ENCODE assay signal across 21 cellular contexts in genomic region chr5:73820321-73820720, GRCh38.
A peak's percentile ranks its signal among the peaks of the same experiment; 100 is the strongest.
DNase-seq lines count a peak whose midpoint lies in the region; ATAC-seq, FAIRE-seq and TF ChIP-seq lines count a peak whose summit lies in the region.
"Had no signal": no experiment of that assay in that cellular context is flagged by ENCODE, and none has a peak within 500 bp of the region (broad histone marks: within the 10 kb centered on the region; RNA-seq: fewer than 3 reads in every experiment).

No MANE protein-coding gene starts in this region.

- TF ChIP-seq EP300 in transverse colon (IDR thresholded peaks at IDR 0.05; ENCODE audit: low read depth) = no peak

- peak overlapping the region; percentile 48 for H3K14ac ChIP-seq in IMR-90 (replicated peaks; ENCODE audit: low read depth, low read length)

- peak overlapping the region; percentile 71; the same call in 1 of the 2 replicates for H3K18ac ChIP-seq in IMR-90 (ENCODE audit: low read depth, low read length)

- H3K79me1 ChIP-seq in IMR-90 (ENCODE audit: low read depth in 1 of 2, low read length in 2 of 2) = peaks cover 8 to 49% of the 10 kb centered on the region in 2 experiments; a peak in 2 of 4 replicates

- in situ Hi-C loops in IMR-90 (cut with MboI; ENCODE audit: low sequenced_read_pairs) = no loop called here
- in situ Hi-C loops in transverse colon (cut with MboI; ENCODE audit: low pct_ligation_motif_present in 1 of 4, low pct_unique_long_range_greater_than_20kb in 1 of 4, low sequenced_read_pairs in 3 of 4) = no loop called here

- TF ChIP-seq RAD21 in IMR-90 (IDR thresholded peaks at IDR 0.05; ENCODE audit: low read length) = no peak

- peak overlapping the region; percentile 32 to 57 for H4K8ac ChIP-seq in IMR-90 (ENCODE audit: low read depth in 2 of 2, low read length in 2 of 2)

- no peak overlapping the region for H3K4me2 ChIP-seq in IMR-90 (ENCODE audit: low read depth, low read length)
- H3K4me2 ChIP-seq: BLaER1 treated with 17β-estradiol and CSF1 and Interleukin-3, amounts not matched to agents 10 nM and 100 nM had no signal

- H3K4me3 ChIP-seq in IMR-90 (ENCODE audit: insufficient read depth, low read depth, low read length) = no peak overlapping the region
- H3K4me3 ChIP-seq in bronchial epithelial cell (ENCODE audit: low read depth, low read length) = no peak overlapping the region
- no peak overlapping the region for H3K4me3 ChIP-seq in transverse colon
- H3K4me3 ChIP-seq: BLaER1 treated with 17β-estradiol and CSF1 and Interleukin-3, amounts not matched to agents 10 nM and 100 nM; heart right ventricle; upper lobe of right lung had no signal

- H3K9ac ChIP-seq in IMR-90 (ENCODE audit: low read depth, low read length) = no peak overlapping the region
- H3K9ac ChIP-seq: BLaER1 treated with 17β-estradiol and CSF1 and Interleukin-3, amounts not matched to agents 10 nM and 100 nM had no signal

- CTCF ChIA-PET in IMR-90 (lab: Yijun Ruan, JAX) = no interaction called here

- peak overlapping the region; percentile 85 for H3K4ac ChIP-seq in IMR-90 (ENCODE audit: low read depth, low read length)

- peak overlapping the region; percentile 84 for H2AK5ac ChIP-seq in IMR-90 (ENCODE audit: low read depth, low read length)

- no peaks in the 10 kb centered on the region for H3K36me3 ChIP-seq in IMR-90 (ENCODE audit: control insufficient read depth, insufficient read depth, low read length)
- H3K36me3 ChIP-seq in bronchial epithelial cell (ENCODE audit: control insufficient read depth, insufficient read depth, low read length) = peaks cover 1% of the 10 kb centered on the region
- H3K36me3 ChIP-seq in transverse colon = no peaks in the 10 kb centered on the region
- H3K36me3 ChIP-seq: BLaER1 treated with 17β-estradiol and CSF1 and Interleukin-3, amounts not matched to agents 10 nM and 100 nM; heart right ventricle; upper lobe of right lung had no signal

- peaks cover 31% of the 10 kb centered on the region for H3K4me1 ChIP-seq in IMR-90 (ENCODE audit: control insufficient read depth, insufficient read depth, low read length)
- H3K4me1 ChIP-seq in transverse colon = peaks cover 0 to 16% (median 5%) of the 10 kb centered on the region in 4 donors
- peaks cover 38% of the 10 kb centered on the region for H3K4me1 ChIP-seq in foreskin keratinocyte
- H3K4me1 ChIP-seq: BLaER1 treated with 17β-estradiol and CSF1 and Interleukin-3, amounts not matched to agents 10 nM and 100 nM; heart right ventricle had no signal

- peak overlapping the region; percentile 38; the same call in 1 of the 2 replicates for H4K5ac ChIP-seq in IMR-90 (ENCODE audit: low read depth, low read length)

- TF ChIP-seq CTCF in IMR-90 (conservative IDR thresholded peaks at IDR 0.05; ENCODE audit: low read depth, low read length) = no peak
- TF ChIP-seq CTCF in bronchial epithelial cell (IDR thresholded peaks at IDR 0.05; ENCODE audit: insufficient read depth, low read length, severe bottlenecking) = no peak
- no peak for TF ChIP-seq CTCF in transverse colon (IDR thresholded peaks at IDR 0.05)
- no peak for TF ChIP-seq CTCF in foreskin keratinocyte (conservative IDR thresholded peaks at IDR 0.05)

- no TSS peak for BruUV-seq in IMR-90 (replicated peaks; lab: Mats Ljungman, UMichigan)

- H2BK20ac ChIP-seq in IMR-90 (ENCODE audit: low read depth, low read length) = peak overlapping the region; percentile 82; the same call in 1 of the 2 replicates

- H4K20me1 ChIP-seq in IMR-90 (ENCODE audit: insufficient read depth, low read length) = no peaks in the 10 kb centered on the region
- H4K20me1 ChIP-seq: BLaER1 treated with 17β-estradiol and CSF1 and Interleukin-3, amounts not matched to agents 10 nM and 100 nM had no signal

- DNase-seq in IMR-90 (no peak), bronchial epithelial cell (ENCODE audit: low read depth) (peak; percentile 69), left colon (no peak), transverse colon (peak; percentile 46), foreskin keratinocyte (no peak), SK-N-DZ (ENCODE audit: low spot score) (no peak), globus pallidus (ENCODE audit: low spot score) (no peak)
- DNase-seq: activated CD4-positive, alpha-beta T cell treated with anti-CD3 and anti-CD28 coated beads for 4 hours; activated CD8-positive, alpha-beta memory T cell treated with anti-CD3 and anti-CD28 coated beads for 24 hours; activated effector memory CD4-positive, alpha-beta T cell treated with Interleukin-2 at 50 U/mL for 16 hours; activated naive CD8-positive, alpha-beta T cell treated with anti-CD3 and anti-CD28 coated beads, Interleukin-2, amount 10 ng/mL, durations not matched to agents 7 days and 5 days; Caco-2; DMS79; heart right ventricle; natural killer cell; NCI-H446 treated with DMSO at 0.1 percent for 48 hours; stimulated activated CD4-positive, alpha-beta T cell treated with anti-CD3 and anti-CD28 coated beads, Interleukin-2, amount 100 ng/mL, for 48 hours; upper lobe of right lung had no signal

- ATAC-seq in IMR-90 (ENCODE audit: low read depth) (no peak), left colon (peak; percentile 94), foreskin keratinocyte (no peak)
- ATAC-seq: HCT116, heart right ventricle, natural killer cell, Right ventricle myocardium inferior, upper lobe of right lung had no signal

- POLR2A ChIA-PET in IMR-90 (lab: Charles Lee; ENCODE audit: unreplicated experiment) = no interaction called here

- peaks cover 28% of the 10 kb centered on the region for H3K9me1 ChIP-seq in IMR-90 (ENCODE audit: insufficient read depth, low read length)

- dilution Hi-C loops in IMR-90 (cut with HindIII; ENCODE audit: low sequenced_read_pairs, unreplicated experiment) = no loop called here

- H3K27me3 ChIP-seq in IMR-90 (ENCODE audit: control insufficient read depth, insufficient read depth, low read length) (no peaks in the 10 kb centered on the region), bronchial epithelial cell (ENCODE audit: control insufficient read depth, insufficient read depth, low read length) (no peaks in the 10 kb centered on the region), transverse colon (no peaks in the 10 kb centered on the region), foreskin keratinocyte (no peaks in the 10 kb centered on the region)
- H3K27me3 ChIP-seq: BLaER1 treated with 17β-estradiol and CSF1 and Interleukin-3, amounts not matched to agents 10 nM and 100 nM; heart right ventricle; upper lobe of right lung had no signal

- H2AK9ac ChIP-seq in IMR-90 (replicated peaks; ENCODE audit: low read depth, low read length, poor library complexity) = no peak overlapping the region

- H2BK15ac ChIP-seq in IMR-90 (ENCODE audit: low read depth, low read length) = peak overlapping the region; percentile 52

- H3K23ac ChIP-seq in IMR-90 (ENCODE audit: low read depth, low read length) = no peak overlapping the region

- intact Hi-C loops in IMR-90 (cut with micrococcal nuclease) = no loop called here
- intact Hi-C loops in left colon (cut with DNase I, micrococcal nuclease) = no loop called here
- intact Hi-C loops in transverse colon (cut with DNase I; ENCODE audit: low total_unique reads) = no loop called here

- peak overlapping the region; percentile 97 for H2BK5ac ChIP-seq in IMR-90 (ENCODE audit: low read depth, low read length, poor library complexity, severe bottlenecking)

- peak overlapping the region; percentile 63; the same call in 1 of the 2 replicates for H2BK120ac ChIP-seq in IMR-90 (ENCODE audit: low read depth, low read length)

- no peak overlapping the region for H3K27ac ChIP-seq in IMR-90 (ENCODE audit: insufficient read depth, low read length)
- peak overlapping the region in 1 of 4 donors; percentile 34 for H3K27ac ChIP-seq in transverse colon
- H3K27ac ChIP-seq in foreskin keratinocyte = no peak overlapping the region
- H3K27ac ChIP-seq: BLaER1 treated with 17β-estradiol and CSF1 and Interleukin-3, amounts not matched to agents 10 nM and 100 nM; heart right ventricle; upper lobe of right lung had no signal

- no peak for FAIRE-seq in bronchial epithelial cell (lab: Jason Lieb, UNC)

- no peak overlapping the region for H3K56ac ChIP-seq in IMR-90 (ENCODE audit: extremely low read depth, insufficient read depth, low read length)

- no peaks in the 10 kb centered on the region for H3K9me3 ChIP-seq in IMR-90 (ENCODE audit: control insufficient read depth, insufficient read depth, low read length)
- no peaks in the 10 kb centered on the region for H3K9me3 ChIP-seq in transverse colon
- H3K9me3 ChIP-seq: Caco-2, heart right ventricle, upper lobe of right lung had no signal

- H4K91ac ChIP-seq in IMR-90 (ENCODE audit: insufficient read depth, low read depth, low read length) = peak overlapping the region; percentile 66; the same call in 1 of the 2 replicates

- 60% methylated on average over 1 of the region's 2 CpGs; no CpG with 5 or more reads in 1 of the 2 experiments for WGBS in IMR-90 (ENCODE audit: extremely low coverage in 2 of 2, insufficient read length in 1 of 2), 2 experiments
- 73% methylated on average over 2 of the region's 2 CpGs; no CpG with 5 or more reads in 1 of the 2 donors for WGBS in transverse colon (ENCODE audit: low coverage in 1 of 2), 2 donors

- TF ChIP-seq POLR2A in IMR-90 (IDR thresholded peaks at IDR 0.05; ENCODE audit: low read depth, low read length) (no peak), transverse colon (IDR thresholded peaks at IDR 0.05) (no peak)

- H2AFZ ChIP-seq in IMR-90 (replicated peaks; ENCODE audit: low read length, poor library complexity) = no peak overlapping the region

TF ChIP-seq in IMR-90, 13 proteins besides CTCF, POLR2A, EP300 and RAD21:
- TF ChIP-seq RCOR1 (IDR thresholded peaks at IDR 0.05; ENCODE audit: insufficient replicate concordance, low read length) (no peak), MAZ (IDR thresholded peaks at IDR 0.05; ENCODE audit: borderline replicate concordance, low read depth, low read length) (no peak), RFX5 (IDR thresholded peaks at IDR 0.05; ENCODE audit: low read depth, low read length) (no peak), SMC3 (IDR thresholded peaks at IDR 0.05; ENCODE audit: low read depth, low read length) (no peak)
- TF ChIP-seq, protein P1, sequence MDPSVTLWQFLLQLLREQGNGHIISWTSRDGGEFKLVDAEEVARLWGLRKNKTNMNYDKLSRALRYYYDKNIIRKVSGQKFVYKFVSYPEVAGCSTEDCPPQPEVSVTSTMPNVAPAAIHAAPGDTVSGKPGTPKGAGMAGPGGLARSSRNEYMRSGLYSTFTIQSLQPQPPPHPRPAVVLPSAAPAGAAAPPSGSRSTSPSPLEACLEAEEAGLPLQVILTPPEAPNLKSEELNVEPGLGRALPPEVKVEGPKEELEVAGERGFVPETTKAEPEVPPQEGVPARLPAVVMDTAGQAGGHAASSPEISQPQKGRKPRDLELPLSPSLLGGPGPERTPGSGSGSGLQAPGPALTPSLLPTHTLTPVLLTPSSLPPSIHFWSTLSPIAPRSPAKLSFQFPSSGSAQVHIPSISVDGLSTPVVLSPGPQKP (IDR thresholded peaks at IDR 0.05; ENCODE audit: borderline replicate concordance, low read depth, low read length) = no peak
TF ChIP-seq in IMR-90: peak in this region for 0.

Comparison
In these comparisons a context has a peak if more than half of its experiments do, and no peak if none do; other contexts are left out.
1. DNase-seq: peak in bronchial epithelial cell (single experiment) and transverse colon (single experiment); none in IMR-90 (single experiment), left colon (0 of 2), foreskin keratinocyte (0 of 2), SK-N-DZ (single experiment) and globus pallidus (single experiment).